Comparison of ENCODE assay signal across 17 cellular contexts in genomic region chr1:218201004-218201403, GRCh38.
"Had no signal": no experiment of that assay in that cellular context is flagged by ENCODE, and none has a peak within 500 bp of the region (broad histone marks: within the 10 kb centered on the region; RNA-seq: fewer than 3 reads in every experiment).

No MANE protein-coding gene starts in this region.

- H3K4me3 ChIP-seq: gastroesophageal sphincter, heart right ventricle, lung, ovary, sigmoid colon had no signal

- DNase-seq: activated CD4-positive, alpha-beta T cell treated with anti-CD3 and anti-CD28 coated beads, Interleukin-2, amount 10 ng/mL, durations not matched to agents 24 days and 14 days; activated CD4-positive, CD25-positive, alpha-beta regulatory T cell; activated CD8-positive, alpha-beta memory T cell treated with anti-CD3 and anti-CD28 coated beads, Interleukin-2, amount 50 U/mL, for 4 hours; activated CD8-positive, alpha-beta T cell treated with anti-CD3 and anti-CD28 coated beads, Interleukin-2, amount 10 ng/mL, durations not matched to agents 7 days and 5 days; activated effector memory CD4-positive, alpha-beta T cell treated with anti-CD3 and anti-CD28 coated beads, Interleukin-2, amount 50 U/mL, for 16 hours; activated T-cell treated with anti-CD3 and anti-CD28 coated beads, Interleukin-2, amount 50 U/mL, for 48 hours; amygdala; cortex of kidney; effector memory CD4-positive, alpha-beta T cell; heart right ventricle; left colon; ovary; sigmoid colon; stimulated activated CD4-positive, alpha-beta T cell treated with anti-CD3 and anti-CD28 coated beads, Interleukin-2, amount 100 ng/mL, for 24 hours had no signal

- H3K27me3 ChIP-seq: ovary, sigmoid colon had no signal

- H3K27ac ChIP-seq: gastroesophageal sphincter, heart right ventricle, ovary, sigmoid colon had no signal

- ATAC-seq: activated CD8-positive, alpha-beta T cell treated with anti-CD3 and anti-CD28 coated beads, Interleukin-2, amount 10 ng/mL, durations not matched to agents 7 days and 5 days; activated naive CD4-positive, alpha-beta T cell treated with anti-CD3 and anti-CD28 coated beads, Interleukin-2, amount 50 U/mL, for 72 hours; gastroesophageal sphincter; heart right ventricle; left colon had no signal

- H3K9me3 ChIP-seq: gastroesophageal sphincter, heart right ventricle, ovary, sigmoid colon had no signal

- H3K36me3 ChIP-seq: gastroesophageal sphincter, heart right ventricle, ovary, sigmoid colon had no signal

- H3K4me1 ChIP-seq: gastroesophageal sphincter, heart right ventricle, sigmoid colon had no signal
